In genomic region chr9:93567271-93567959, GRCh38 we compare ENCODE assay signal across 8 cellular contexts. TPM values are rescaled to one million over a fixed set of nuclear protein-coding genes. Genes with fewer than 3 reads are reported as not detected.
DNase-seq lines count a peak whose midpoint lies in the region; ATAC-seq and TF ChIP-seq lines count a peak whose summit lies in the region.

No MANE protein-coding gene starts in this region.

- intact Hi-C loops in activated CD4-positive, alpha-beta T cell treated with anti-CD3 and anti-CD28 coated beads for 36 hours (cut with DNase I, micrococcal nuclease): loop anchor here (2.0 to 5.0 kb wide), 6 partner anchors 115 to 690 kb away; partner anchors contain the start of genes FAM120A (in 1 of the 2), FAM120AOS (in 1 of the 2), ZNF169 (in 1 of the 2) and ZNF484 (in 1 of the 2)

- H3K36me3 Mint-ChIP-seq in activated CD4-positive, alpha-beta T cell treated with anti-CD3 and anti-CD28 coated beads for 36 hours (ENCODE audit: low read depth): peaks cover 19% of the 10 kb centered on the region
- H3K36me3 Mint-ChIP-seq in nephron (ENCODE audit: low read depth): peaks cover 39% of the 10 kb centered on the region

- H3K4me3 ChIP-seq in epithelial cell of proximal tubule (ENCODE audit: low read depth, low read length): peak overlapping the region; percentile 72

- H3K27me3 Mint-ChIP-seq in activated CD4-positive, alpha-beta T cell treated with anti-CD3 and anti-CD28 coated beads for 36 hours: no peaks in the 10 kb centered on the region
- no peaks in the 10 kb centered on the region for H3K27me3 Mint-ChIP-seq in nephron (ENCODE audit: low read depth)

- POLR2A ChIA-PET in activated CD4-positive, alpha-beta T cell treated with anti-CD3 and anti-CD28 coated beads for 36 hours (lab: Charles Lee): interaction anchor here (1.3 kb wide), 1 partner anchor 8 kb away, joined by 5 read pairs; no protein-coding TSS in a partner anchor

- CTCF ChIA-PET in activated CD4-positive, alpha-beta T cell treated with anti-CD3 and anti-CD28 coated beads for 36 hours (lab: Charles Lee): interaction anchor here (0.7 to 3.0 kb wide), 9 partner anchors 16 to 460 kb away, joined by 3 to 11 read pairs (median 4); partner anchors contain the start of gene FAM120AOS

- no peak for ATAC-seq in activated CD4-positive, alpha-beta T cell treated with anti-CD3 and anti-CD28 coated beads for 36 hours

- H3K9me3 Mint-ChIP-seq in activated CD4-positive, alpha-beta T cell treated with anti-CD3 and anti-CD28 coated beads for 36 hours (ENCODE audit: low read depth): peaks cover 3% of the 10 kb centered on the region
- H3K9me3 Mint-ChIP-seq in nephron: peaks cover 15% of the 10 kb centered on the region

- TF ChIP-seq CTCF in epithelial cell of proximal tubule (conservative IDR thresholded peaks at IDR 0.05; ENCODE audit: low read depth, low read length) (no peak), nephron (IDR thresholded peaks at IDR 0.05; ENCODE audit: unreplicated experiment in 3 of 3) (no peak)

- peak; percentile 30 for DNase-seq in activated CD4-positive, alpha-beta T cell treated with anti-CD3 and anti-CD28 coated beads for 36 hours
- DNase-seq in activated CD4-positive, alpha-beta T cell treated with anti-CD3 and anti-CD28 coated beads, Interleukin-2, amount 50 U/mL, for 1 hour: no peak
- DNase-seq in RKO (ENCODE audit: low spot score): peak; percentile 34
- no peak for DNase-seq in epithelial cell of proximal tubule (ENCODE audit: low read depth)
- no peak for DNase-seq in stimulated activated naive CD4-positive, alpha-beta T cell treated with Interleukin-2 at 50 U/mL for 16 hours (lab: John Stamatoyannopoulos, UW)
- no peak for DNase-seq in HCEC 1CT
- no peak for DNase-seq in effector CD4-positive, alpha-beta T cell

- peak overlapping the region; percentile 83 for H3K4me3 Mint-ChIP-seq in activated CD4-positive, alpha-beta T cell treated with anti-CD3 and anti-CD28 coated beads for 36 hours
- peak overlapping the region; percentile 84 to 88 (median 87) for H3K4me3 Mint-ChIP-seq in nephron

- peaks cover 24% of the 10 kb centered on the region for H3K4me1 Mint-ChIP-seq in activated CD4-positive, alpha-beta T cell treated with anti-CD3 and anti-CD28 coated beads for 36 hours
- H3K4me1 Mint-ChIP-seq in nephron: no peaks in the 10 kb centered on the region

- peak overlapping the region; percentile 89 for H3K27ac Mint-ChIP-seq in activated CD4-positive, alpha-beta T cell treated with anti-CD3 and anti-CD28 coated beads for 36 hours
- H3K27ac Mint-ChIP-seq in nephron: peak overlapping the region; percentile 91 to 98 (median 95)

RNA-seq across cellular contexts. Expression of gene PHF2, which starts 9.0 kb away (rescaled TPM):
- 10 to 100 TPM; 16.0 to 16.5 TPM for total RNA-seq in activated CD4-positive, alpha-beta T cell treated with anti-CD3 and anti-CD28 coated beads for 36 hours
- 11.4 and 16.2 TPM in 2 replicates for total RNA-seq in epithelial cell of proximal tubule

Comparison
In these comparisons a context has a peak if more than half of its experiments do, and no peak if none do; other contexts are left out.
1. DNase-seq: peak in activated CD4-positive, alpha-beta T cell treated with anti-CD3 and anti-CD28 coated beads for 36 hours (single experiment) and RKO (single experiment); none in activated CD4-positive, alpha-beta T cell treated with anti-CD3 and anti-CD28 coated beads, Interleukin-2, amount 50 U/mL, for 1 hour (single experiment), epithelial cell of proximal tubule (single experiment), stimulated activated naive CD4-positive, alpha-beta T cell treated with Interleukin-2 at 50 U/mL for 16 hours (single experiment), HCEC 1CT (single experiment) and effector CD4-positive, alpha-beta T cell (single experiment).